ENCODE assay signal across 9 cellular contexts in genomic region chr3:129068291-129068886, GRCh38. TPM values are rescaled to one million over a fixed set of nuclear protein-coding genes. Genes with fewer than 3 reads are reported as not detected.
A peak's percentile ranks its signal among the peaks of the same experiment; 100 is the strongest.
DNase-seq lines count a peak whose midpoint lies in the region; ATAC-seq and TF ChIP-seq lines count a peak whose summit lies in the region.
"Had no signal": no experiment of that assay in that cellular context is flagged by ENCODE, and none has a peak within 500 bp of the region (broad histone marks: within the 10 kb centered on the region; RNA-seq: fewer than 3 reads in every experiment).

No MANE protein-coding gene starts in this region.

- TF ChIP-seq CTCF in AG04449 (IDR thresholded peaks at IDR 0.05; ENCODE audit: insufficient read depth, low read length, missing control alignments), result no peak

- peaks cover 3% of the 10 kb centered on the region for H3K9me3 Mint-ChIP-seq in natural killer cell treated with Interleukin-12 subunit alpha and Interleukin-12 subunit beta and Interleukin-15 and Interleukin-18, amount 100 ng/mL, for 72 hours

- H3K27ac Mint-ChIP-seq in natural killer cell treated with Interleukin-12 subunit alpha and Interleukin-12 subunit beta and Interleukin-15 and Interleukin-18, amount 100 ng/mL, for 72 hours, result peak overlapping the region; percentile 43 to 85

- POLR2A ChIA-PET in AG04449 (lab: Yijun Ruan, JAX), result interaction anchor here (0.6 to 0.7 kb wide), 2 partner anchors 34 to 67 kb away, joined by 3 to 4 read pairs; partner anchors contain the start of gene EFCC1

- CTCF ChIA-PET in AG04449 (lab: Yijun Ruan, JAX), result interaction anchor here (0.7 to 8.6 kb wide), 5 partner anchors 9 to 177 kb away, joined by 3 to 112 read pairs (median 6); no protein-coding TSS in a partner anchor

- no peak for DNase-seq in AG04449 (ENCODE audit: low read depth, low spot score)
- peak; percentile 70 for DNase-seq in NCI-H146 (lab: John Stamatoyannopoulos, UW)
- peak; percentile 61 for DNase-seq in dermis blood vessel endothelial cell
- no peak for DNase-seq in natural killer cell treated with Interleukin-12 subunit alpha and Interleukin-12 subunit beta and Interleukin-15 and Interleukin-18, amount 100 ng/mL, for 72 hours (ENCODE audit: low spot score)
- no peak for DNase-seq in T1000 (lab: John Stamatoyannopoulos, UW)

- peak overlapping the region; percentile 36 for H3K4me3 ChIP-seq in AG04449 (ENCODE audit: low read depth, low read length)

- H3K4me3 Mint-ChIP-seq in natural killer cell treated with Interleukin-12 subunit alpha and Interleukin-12 subunit beta and Interleukin-15 and Interleukin-18, amount 100 ng/mL, for 72 hours, result peak overlapping the region; percentile 63

- H3K4me1 Mint-ChIP-seq in natural killer cell treated with Interleukin-12 subunit alpha and Interleukin-12 subunit beta and Interleukin-15 and Interleukin-18, amount 100 ng/mL, for 72 hours (ENCODE audit: low read depth in 2 of 2), result peaks cover 17 to 32% of the 10 kb centered on the region in 2 donors

- no peaks in the 10 kb centered on the region for H3K27me3 Mint-ChIP-seq in natural killer cell treated with Interleukin-12 subunit alpha and Interleukin-12 subunit beta and Interleukin-15 and Interleukin-18, amount 100 ng/mL, for 72 hours

- no peaks in the 10 kb centered on the region for H3K36me3 Mint-ChIP-seq in natural killer cell treated with Interleukin-12 subunit alpha and Interleukin-12 subunit beta and Interleukin-15 and Interleukin-18, amount 100 ng/mL, for 72 hours

- ATAC-seq in natural killer cell treated with Interleukin-12 subunit alpha and Interleukin-12 subunit beta and Interleukin-15 and Interleukin-18, amount 100 ng/mL, for 72 hours, result peak; percentile 61 to 63
- ATAC-seq in HG03108 (IDR thresholded peaks at IDR 0.05; ENCODE audit: unreplicated experiment), result no peak
- ATAC-seq in GM19467 (IDR thresholded peaks at IDR 0.05; ENCODE audit: unreplicated experiment), result no peak
- ATAC-seq in HG02870 (IDR thresholded peaks at IDR 0.05; ENCODE audit: unreplicated experiment), result no peak

RNA-seq across cellular contexts. Expression of gene GP9, which starts 7.8 kb away (rescaled TPM):
- not detected in 2 replicates for total RNA-seq in dermis blood vessel endothelial cell
- under 1 TPM in 1 of 2 donors, not detected in 1; 0.45 TPM for total RNA-seq in natural killer cell treated with Interleukin-12 subunit alpha and Interleukin-12 subunit beta and Interleukin-15 and Interleukin-18, amount 100 ng/mL, for 72 hours
- total RNA-seq: G401 had no signal

RNA-seq across cellular contexts. Expression of gene RAB43, which starts 53.2 kb away (rescaled TPM):
- total RNA-seq in dermis blood vessel endothelial cell, result 68.8 and 116 TPM in 2 replicates
- total RNA-seq in natural killer cell treated with Interleukin-12 subunit alpha and Interleukin-12 subunit beta and Interleukin-15 and Interleukin-18, amount 100 ng/mL, for 72 hours, result 10 to 100 TPM; 50.7 to 53.9 TPM

Comparison
In these comparisons a context has a peak if more than half of its experiments do, and no peak if none do; other contexts are left out.
1. DNase-seq: peak in NCI-H146 (single experiment) and dermis blood vessel endothelial cell (single experiment); none in AG04449 (single experiment), natural killer cell treated with Interleukin-12 subunit alpha and Interleukin-12 subunit beta and Interleukin-15 and Interleukin-18, amount 100 ng/mL, for 72 hours (single experiment) and T1000 (single experiment).
2. ATAC-seq: peak in natural killer cell treated with Interleukin-12 subunit alpha and Interleukin-12 subunit beta and Interleukin-15 and Interleukin-18, amount 100 ng/mL, for 72 hours (2 of 2); none in HG03108 (single experiment), GM19467 (single experiment) and HG02870 (single experiment).